ENCODE assay signal across 28 cellular contexts in genomic region chr6:161684721-161685120, GRCh38.
"Had no signal": no experiment of that assay in that cellular context is flagged by ENCODE, and none has a peak within 500 bp of the region (broad histone marks: within the 10 kb centered on the region; RNA-seq: fewer than 3 reads in every experiment).

No MANE protein-coding gene starts in this region.

- DNase-seq: activated CD4-positive, alpha-beta memory T cell treated with anti-CD3 and anti-CD28 coated beads, Interleukin-2, amount 10 ng/mL, durations not matched to agents 7 days and 5 days; activated CD4-positive, alpha-beta T cell treated with anti-CD3 and anti-CD28 coated beads for 1 hour; activated CD4-positive, alpha-beta T cell treated with anti-CD3 and anti-CD28 coated beads for 4 hours; activated CD4-positive, alpha-beta T cell treated with anti-CD3 and anti-CD28 coated beads, Interleukin-2, amount 10 ng/mL, durations not matched to agents 7 days and 5 days; activated CD4-positive, alpha-beta T cell treated with anti-CD3 and anti-CD28 coated beads, Interleukin-2, amount 50 U/mL, for 4 hours; activated CD8-positive, alpha-beta memory T cell treated with anti-CD3 and anti-CD28 coated beads, Interleukin-2, amount 50 U/mL, for 48 hours; activated effector memory CD4-positive, alpha-beta T cell treated with Interleukin-2 at 50 U/mL for 16 hours; activated gamma-delta T cell treated with Interleukin-2 at 50 U/mL for 16 hours; activated naive CD4-positive, alpha-beta T cell treated with anti-CD3 and anti-CD28 coated beads, Interleukin-2, amount 50 U/mL, for 16 hours; activated naive CD4-positive, alpha-beta T cell treated with Interleukin-2 at 50 U/mL for 16 hours; activated T-cell treated with anti-CD3 and anti-CD28 coated beads for 4 hours; activated T-cell treated with anti-CD3 and anti-CD28 coated beads, Interleukin-2, amount 50 U/mL, for 24 hours; adrenal gland; amygdala; aorta; body of pancreas; caudate nucleus; colonic mucosa; effector CD4-positive, alpha-beta T cell; effector memory CD8-positive, alpha-beta T cell; erythroblast; foreskin melanocyte; T-helper 2 cell had no signal

- H3K36me3 ChIP-seq: adrenal gland, colonic mucosa, esophagus muscularis mucosa, gastroesophageal sphincter had no signal

- H3K9me3 ChIP-seq: adrenal gland, body of pancreas, colonic mucosa, esophagus muscularis mucosa, gastroesophageal sphincter had no signal

- ATAC-seq: activated T-helper 17 cell treated with anti-CD3 and anti-CD28 coated beads, Interleukin-2, amount 50 U/mL, for 72 hours; body of pancreas; effector memory CD8-positive, alpha-beta T cell; gastroesophageal sphincter had no signal

- H3K27me3 ChIP-seq: adrenal gland, body of pancreas, colonic mucosa, esophagus muscularis mucosa, gastroesophageal sphincter had no signal

- H3K9me3 Mint-ChIP-seq: activated CD4-positive, alpha-beta memory T cell treated with anti-CD3 and anti-CD28 coated beads, Interleukin-2, amount 10 ng/mL, durations not matched to agents 7 days and 5 days; activated CD4-positive, alpha-beta T cell treated with anti-CD3 and anti-CD28 coated beads, Interleukin-2, amount 10 ng/mL, durations not matched to agents 7 days and 5 days; activated T-cell treated with anti-CD3 and anti-CD28 coated beads, Interleukin-2, amount 50 U/mL, for 24 hours; activated T-helper 17 cell treated with anti-CD3 and anti-CD28 coated beads, Interleukin-2, amount 50 U/mL, for 72 hours; dendritic cell treated with granulocyte-macrophage colony-stimulating factor and Interleukin-4, amounts not matched to agents 40 ng/mL and 50 ng/mL, for 4 days; effector memory CD8-positive, alpha-beta T cell had no signal

- H3K27me3 Mint-ChIP-seq: activated CD4-positive, alpha-beta memory T cell treated with anti-CD3 and anti-CD28 coated beads, Interleukin-2, amount 10 ng/mL, durations not matched to agents 7 days and 5 days; activated CD4-positive, alpha-beta T cell treated with anti-CD3 and anti-CD28 coated beads, Interleukin-2, amount 10 ng/mL, durations not matched to agents 7 days and 5 days; activated naive CD8-positive, alpha-beta T cell; activated T-cell treated with anti-CD3 and anti-CD28 coated beads, Interleukin-2, amount 50 U/mL, for 24 hours; dendritic cell treated with granulocyte-macrophage colony-stimulating factor and Interleukin-4, amounts not matched to agents 40 ng/mL and 50 ng/mL, for 4 days had no signal

- H3K4me1 ChIP-seq: adrenal gland, colonic mucosa, esophagus muscularis mucosa, gastroesophageal sphincter had no signal

- H3K4me3 ChIP-seq: adrenal gland, body of pancreas, colonic mucosa, esophagus muscularis mucosa, gastroesophageal sphincter had no signal

- H3K36me3 Mint-ChIP-seq: activated naive CD8-positive, alpha-beta T cell had no signal

- H3K27ac ChIP-seq: adrenal gland, body of pancreas, colonic mucosa, esophagus muscularis mucosa, gastroesophageal sphincter had no signal

- H3K4me1 Mint-ChIP-seq: activated CD4-positive, alpha-beta memory T cell treated with anti-CD3 and anti-CD28 coated beads, Interleukin-2, amount 10 ng/mL, durations not matched to agents 7 days and 5 days; activated CD4-positive, alpha-beta T cell treated with anti-CD3 and anti-CD28 coated beads, Interleukin-2, amount 10 ng/mL, durations not matched to agents 7 days and 5 days; activated T-helper 17 cell treated with anti-CD3 and anti-CD28 coated beads, Interleukin-2, amount 50 U/mL, for 72 hours had no signal

- H3K4me3 Mint-ChIP-seq: activated CD4-positive, alpha-beta memory T cell treated with anti-CD3 and anti-CD28 coated beads, Interleukin-2, amount 10 ng/mL, durations not matched to agents 7 days and 5 days; activated CD4-positive, alpha-beta T cell treated with anti-CD3 and anti-CD28 coated beads, Interleukin-2, amount 10 ng/mL, durations not matched to agents 7 days and 5 days; activated naive CD8-positive, alpha-beta T cell; activated T-cell treated with anti-CD3 and anti-CD28 coated beads, Interleukin-2, amount 50 U/mL, for 24 hours; activated T-helper 17 cell treated with anti-CD3 and anti-CD28 coated beads, Interleukin-2, amount 50 U/mL, for 72 hours; dendritic cell treated with granulocyte-macrophage colony-stimulating factor and Interleukin-4, amounts not matched to agents 40 ng/mL and 50 ng/mL, for 4 days; effector memory CD8-positive, alpha-beta T cell had no signal
